Comparison of ENCODE assay signal across 20 cellular contexts in genomic region chr3:178562143-178562868, GRCh38. TPM values are rescaled to one million over a fixed set of nuclear protein-coding genes. Genes with fewer than 3 reads are reported as not detected.
A peak's percentile ranks its signal among the peaks of the same experiment; 100 is the strongest.
DNase-seq lines count a peak whose midpoint lies in the region; ATAC-seq and TF ChIP-seq lines count a peak whose summit lies in the region.
"Had no signal": no experiment of that assay in that cellular context is flagged by ENCODE, and none has a peak within 500 bp of the region (broad histone marks: within the 10 kb centered on the region; RNA-seq: fewer than 3 reads in every experiment).

No MANE protein-coding gene starts in this region.

- no peak for TF ChIP-seq CTCF in AG10803 (conservative IDR thresholded peaks at IDR 0.05; ENCODE audit: low read length)
- no peak for TF ChIP-seq CTCF in chondrocyte (IDR thresholded peaks at IDR 0.05)
- TF ChIP-seq CTCF in thyroid gland (IDR thresholded peaks at IDR 0.05) = no peak
- no peak for TF ChIP-seq CTCF in osteocyte (IDR thresholded peaks at IDR 0.05)

- H3K4me3 Mint-ChIP-seq in chondrocyte (ENCODE audit: unreplicated experiment) (no peak overlapping the region), osteocyte (ENCODE audit: unreplicated experiment) (no peak overlapping the region)
- H3K4me3 Mint-ChIP-seq: IgD-negative memory B cell; naive thymus-derived CD4-positive, alpha-beta T cell had no signal

- H3K36me3 Mint-ChIP-seq in chondrocyte (ENCODE audit: low read depth) (no peaks in the 10 kb centered on the region), osteocyte (ENCODE audit: unreplicated experiment) (no peaks in the 10 kb centered on the region)
- H3K36me3 Mint-ChIP-seq: naive thymus-derived CD4-positive, alpha-beta T cell had no signal

- no peak for ATAC-seq in GM19455 (IDR thresholded peaks at IDR 0.05; ENCODE audit: unreplicated experiment)
- ATAC-seq: naive thymus-derived CD4-positive, alpha-beta T cell had no signal

- no peaks in the 10 kb centered on the region for H3K9me3 ChIP-seq in thyroid gland
- H3K9me3 ChIP-seq: psoas muscle, SJCRH30, stomach, vagina had no signal

- H3K9me3 Mint-ChIP-seq in chondrocyte (ENCODE audit: low read depth) (no peaks in the 10 kb centered on the region), osteocyte (ENCODE audit: unreplicated experiment) (no peaks in the 10 kb centered on the region)
- H3K9me3 Mint-ChIP-seq: IgD-negative memory B cell had no signal

- no peaks in the 10 kb centered on the region for H3K36me3 ChIP-seq in thyroid gland
- H3K36me3 ChIP-seq: SJCRH30, stomach, vagina had no signal

- DNase-seq in AG10803 (ENCODE audit: low read depth) (peak; percentile 13), HT1080 (ENCODE audit: low read depth) (peak; percentile 56), chondrocyte (ENCODE audit: low spot score) (no peak), kidney glomerular epithelial cell (lab: John Stamatoyannopoulos, UW) (peak; percentile 15), SKM-1 (lab: John Stamatoyannopoulos, UW; ENCODE audit: unreplicated experiment) (no peak), thyroid gland (no peak), osteocyte (ENCODE audit: extremely low spot score, unreplicated experiment) (no peak)
- DNase-seq: activated CD4-positive, alpha-beta T cell treated with anti-CD3 and anti-CD28 coated beads for 1 hour; activated effector memory CD4-positive, alpha-beta T cell treated with Interleukin-2 at 50 U/mL for 16 hours; naive thymus-derived CD4-positive, alpha-beta T cell; NCI-H524 treated with DMSO at 0.1 percent for 48 hours; psoas muscle; SJCRH30; stomach; T1000 had no signal

- TF ChIP-seq POLR2A in thyroid gland (IDR thresholded peaks at IDR 0.05) = no peak

- H3K27ac Mint-ChIP-seq in chondrocyte (ENCODE audit: unreplicated experiment) (peak overlapping the region; percentile 3), osteocyte (ENCODE audit: unreplicated experiment) (no peak overlapping the region)
- H3K27ac Mint-ChIP-seq: IgD-negative memory B cell; naive thymus-derived CD4-positive, alpha-beta T cell had no signal

- H3K27ac ChIP-seq in thyroid gland = no peak overlapping the region
- H3K27ac ChIP-seq: psoas muscle, SJCRH30, stomach, vagina had no signal

- peaks cover 9 to 11% of the 10 kb centered on the region in 2 donors for H3K4me1 ChIP-seq in thyroid gland
- H3K4me1 ChIP-seq: psoas muscle, SJCRH30, stomach had no signal

- H3K27me3 ChIP-seq in thyroid gland = no peaks in the 10 kb centered on the region
- H3K27me3 ChIP-seq: SJCRH30, stomach, vagina had no signal

- H3K4me3 ChIP-seq in AG10803 (ENCODE audit: low read length) (no peak overlapping the region), thyroid gland (replicated peaks in 1 of 3) (no peak overlapping the region)
- H3K4me3 ChIP-seq: psoas muscle, SJCRH30, stomach, vagina had no signal

- H3K27me3 Mint-ChIP-seq in chondrocyte (ENCODE audit: low read depth) (peaks cover 5% of the 10 kb centered on the region), osteocyte (ENCODE audit: unreplicated experiment) (peaks cover 21% of the 10 kb centered on the region)

- intact Hi-C loops in thyroid gland (cut with DNase I) = no loop called here

- WGBS in thyroid gland, 2 donors = 71 to 85% methylated on average over 4 of the region's 4 CpGs

- peaks cover 5% of the 10 kb centered on the region for H3K4me1 Mint-ChIP-seq in chondrocyte (ENCODE audit: low read depth)
- peaks cover 5% of the 10 kb centered on the region for H3K4me1 Mint-ChIP-seq in osteocyte (ENCODE audit: unreplicated experiment)
- H3K4me1 Mint-ChIP-seq: IgD-negative memory B cell; naive thymus-derived CD4-positive, alpha-beta T cell had no signal

RNA-seq across cellular contexts. Expression of gene KCNMB2, which starts 26.1 kb away (rescaled TPM):
- not detected in 2 replicates for total RNA-seq in HT1080 (2014; rRNA removed; shearing (Covaris generic))
- polyA plus RNA-seq in HT1080 (2015; cell fraction: cytosol; rRNA removed) = not detected in 2 replicates
- not detected in 2 replicates for polyA plus RNA-seq in HT1080 (2015; cell fraction: nucleus; rRNA removed)
- total RNA-seq in chondrocyte = 0.27 TPM in 1 of 3 replicates, not detected in the others
- total RNA-seq in thyroid gland = under 1 TPM in 3 of 4 donors, not detected in 1; 0.56 to 0.92 (median 0.81) TPM
- not detected in 2 replicates for total RNA-seq in osteocyte
- total RNA-seq: lung microvascular endothelial cell; naive thymus-derived CD4-positive, alpha-beta T cell; psoas muscle; SJCRH30 had no signal
- polyA plus RNA-seq: AG04450; IgD-negative memory B cell; naive thymus-derived CD4-positive, alpha-beta T cell; psoas muscle had no signal

Comparison
In these comparisons a context has a peak if more than half of its experiments do, and no peak if none do; other contexts are left out.
1. DNase-seq: peak in AG10803 (single experiment), HT1080 (single experiment) and kidney glomerular epithelial cell (single experiment); none in chondrocyte (single experiment), SKM-1 (single experiment), thyroid gland (0 of 2) and osteocyte (single experiment).